ENCODE assay signal across 8 cellular contexts in genomic region chr1:77889240-77889637, GRCh38. TPM values are rescaled to one million over a fixed set of nuclear protein-coding genes. Genes with fewer than 3 reads are reported as not detected.
DNase-seq lines count a peak whose midpoint lies in the region; ATAC-seq, FAIRE-seq and TF ChIP-seq lines count a peak whose summit lies in the region.

No MANE protein-coding gene starts in this region.

- peaks cover 3 to 28% (median 15%) of the 10 kb centered on the region in 4 donors for H3K4me1 Mint-ChIP-seq in CD4-positive, alpha-beta memory T cell
- H3K4me1 Mint-ChIP-seq in astrocyte (ENCODE audit: low read depth, unreplicated experiment), result peaks cover 15% of the 10 kb centered on the region

- intact Hi-C loops in CD4-positive, alpha-beta memory T cell (cut with micrococcal nuclease), result no loop called here

- no peak overlapping the region for H3K27ac Mint-ChIP-seq in CD4-positive, alpha-beta memory T cell
- H3K27ac Mint-ChIP-seq in astrocyte (ENCODE audit: unreplicated experiment), result peak overlapping the region; percentile 60

- H3K9me3 Mint-ChIP-seq in CD4-positive, alpha-beta memory T cell, result peaks cover 0 to 2% (median 0%) of the 10 kb centered on the region in 8 donors
- no peaks in the 10 kb centered on the region for H3K9me3 Mint-ChIP-seq in astrocyte (ENCODE audit: unreplicated experiment)

- H3K4me3 Mint-ChIP-seq in CD4-positive, alpha-beta memory T cell, result peak overlapping the region in 6 of 8 donors; percentile 66 to 78 (median 71)
- peak overlapping the region; percentile 97 for H3K4me3 Mint-ChIP-seq in astrocyte (ENCODE audit: unreplicated experiment)

- no peaks in the 10 kb centered on the region for H3K9me3 ChIP-seq in CD4-positive, alpha-beta memory T cell (ENCODE audit: control insufficient read depth in 1 of 2, low read length in 2 of 2)
- H3K9me3 ChIP-seq in astrocyte (ENCODE audit: insufficient read depth, low read depth, low read length) (no peaks in the 10 kb centered on the region), iPS-15b (ENCODE audit: control insufficient read depth, insufficient read depth, low read length) (no peaks in the 10 kb centered on the region), small intestine (ENCODE audit: control insufficient read depth, low read depth) (no peaks in the 10 kb centered on the region)

- FAIRE-seq in astrocyte (lab: Jason Lieb, UNC) (peak; percentile 37), small intestine (lab: Jason Lieb, UNC) (no peak)

- H3K9ac ChIP-seq in astrocyte (ENCODE audit: low read length) (peak overlapping the region; percentile 100), iPS-15b (ENCODE audit: low read depth, low read length) (peak overlapping the region; percentile 85)

- H3K4me2 ChIP-seq in astrocyte (ENCODE audit: low read length), result peak overlapping the region; percentile 92

- no peak overlapping the region for H2AFZ ChIP-seq in astrocyte (ENCODE audit: low read depth, low read length)

- WGBS in small intestine, 3 donors, result 4 to 7% (median 7%) methylated on average over 9 of the region's 9 CpGs

- H3K4me3 ChIP-seq in CD4-positive, alpha-beta memory T cell (ENCODE audit: low read length in 2 of 2), result no peak overlapping the region
- H3K4me3 ChIP-seq in astrocyte (ENCODE audit: insufficient read depth, low read depth, low read length), result peak overlapping the region; percentile 99
- peak overlapping the region; percentile 88 for H3K4me3 ChIP-seq in iPS-15b (ENCODE audit: low read depth, low read length)
- peak overlapping the region; percentile 52 to 62 for H3K4me3 ChIP-seq in small intestine (ENCODE audit: low read depth in 1 of 2, low read length in 2 of 2)

- peaks cover 9 to 13% of the 10 kb centered on the region in 2 donors for H3K27me3 Mint-ChIP-seq in CD4-positive, alpha-beta memory T cell
- no peaks in the 10 kb centered on the region for H3K27me3 Mint-ChIP-seq in astrocyte (ENCODE audit: low read depth, unreplicated experiment)

- peaks cover 21% of the 10 kb centered on the region for H4K20me1 ChIP-seq in astrocyte (ENCODE audit: insufficient read depth, low read length)

- no peak for TF ChIP-seq CTCF in astrocyte (IDR thresholded peaks at IDR 0.05; ENCODE audit: insufficient read depth, low read depth, low read length)

- POLR2A ChIA-PET in CD4-positive, alpha-beta memory T cell (lab: Charles Lee; ENCODE audit: partially characterized antibody), result no interaction called here

- CTCF ChIA-PET in CD4-positive, alpha-beta memory T cell (lab: Charles Lee; ENCODE audit: partially characterized antibody), result no interaction called here

- H3K27me3 ChIP-seq in CD4-positive, alpha-beta memory T cell (ENCODE audit: insufficient read depth, low read length), result no peaks in the 10 kb centered on the region
- H3K27me3 ChIP-seq in astrocyte (ENCODE audit: insufficient read depth, low read length) (no peaks in the 10 kb centered on the region), iPS-15b (ENCODE audit: control insufficient read depth, insufficient read depth, low read length) (peaks cover 2% of the 10 kb centered on the region), small intestine (ENCODE audit: control insufficient read depth in 2 of 2, insufficient read depth in 2 of 2, low read length in 2 of 2) (no peaks in the 10 kb centered on the region)

- H3K4me1 ChIP-seq in CD4-positive, alpha-beta memory T cell (ENCODE audit: insufficient read depth, low read length), result peaks cover 6% of the 10 kb centered on the region
- H3K4me1 ChIP-seq in astrocyte (ENCODE audit: insufficient read depth, low read length), result peaks cover 14% of the 10 kb centered on the region
- H3K4me1 ChIP-seq in iPS-15b (ENCODE audit: control insufficient read depth, insufficient read depth, low read length), result peaks cover 7% of the 10 kb centered on the region
- H3K4me1 ChIP-seq in small intestine (ENCODE audit: control insufficient read depth in 2 of 2, insufficient read depth in 1 of 2, low read depth in 1 of 2, low read length in 1 of 2), result peaks cover 0 to 2% of the 10 kb centered on the region in 2 donors

- H3K27ac ChIP-seq in CD4-positive, alpha-beta memory T cell (ENCODE audit: low read depth, low read length), result no peak overlapping the region
- peak overlapping the region; percentile 100 for H3K27ac ChIP-seq in astrocyte (ENCODE audit: low read depth, low read length)
- H3K27ac ChIP-seq in small intestine (ENCODE audit: low read depth in 1 of 2, low read length in 1 of 2), result peak overlapping the region in 1 of 2 donors; percentile 61

- ATAC-seq in HG02588 (IDR thresholded peaks at IDR 0.05; ENCODE audit: unreplicated experiment) (peak; percentile 17), GM18909 (IDR thresholded peaks at IDR 0.05; ENCODE audit: poor library complexity, unreplicated experiment) (no peak)

- no peaks in the 10 kb centered on the region for H3K36me3 ChIP-seq in CD4-positive, alpha-beta memory T cell (ENCODE audit: insufficient read depth, low read length)
- peaks cover 11% of the 10 kb centered on the region for H3K36me3 ChIP-seq in astrocyte (ENCODE audit: insufficient read depth, low read length)
- peaks cover 2% of the 10 kb centered on the region for H3K36me3 ChIP-seq in iPS-15b (ENCODE audit: control insufficient read depth, insufficient read depth, low read length)
- H3K36me3 ChIP-seq in small intestine (ENCODE audit: control insufficient read depth in 2 of 2, insufficient read depth in 2 of 2, low read length in 2 of 2), result no peaks in the 10 kb centered on the region

- peaks cover 77% of the 10 kb centered on the region for H3K79me2 ChIP-seq in astrocyte (ENCODE audit: insufficient read depth, low read length)

- H3K36me3 Mint-ChIP-seq in CD4-positive, alpha-beta memory T cell, result peaks cover 0 to 11% of the 10 kb centered on the region in 2 donors
- peaks cover 5% of the 10 kb centered on the region for H3K36me3 Mint-ChIP-seq in astrocyte (ENCODE audit: low read depth, unreplicated experiment)

- no peak for DNase-seq in CD4-positive, alpha-beta memory T cell
- peak; percentile 51 for DNase-seq in astrocyte (ENCODE audit: low read depth)
- no peak for DNase-seq in small intestine
- no peak for DNase-seq in NCI-H2081 (lab: John Stamatoyannopoulos, UW)
- DNase-seq in DMS153 (lab: John Stamatoyannopoulos, UW), result no peak

RNA-seq across cellular contexts. Expression of gene NEXN, which starts 0.8 kb away (rescaled TPM):
- under 1 TPM; 0.47 to 0.67 TPM for total RNA-seq in CD4-positive, alpha-beta memory T cell
- under 1 TPM; 0.31 to 0.57 TPM for polyA plus RNA-seq in CD4-positive, alpha-beta memory T cell
- 37.5 and 39.4 TPM in 2 replicates for total RNA-seq in astrocyte
- 10 to 100 TPM in 1 of 3 donors, 1 to 10 TPM in 2; 4.0 to 11.8 (median 5.9) TPM for polyA plus RNA-seq in small intestine

Comparison
In these comparisons a context has a peak if more than half of its experiments do, and no peak if none do; other contexts are left out.
1. H3K4me3 ChIP-seq: peak in astrocyte (single experiment), iPS-15b (single experiment) and small intestine (2 of 2); none in CD4-positive, alpha-beta memory T cell (0 of 2).
2. RNA of gene NEXN, which starts 0.8 kb away (total RNA-seq): 37.5 to 39.4 TPM in astrocyte; 0.47 to 0.67 TPM in CD4-positive, alpha-beta memory T cell; every median in the first group is over 10 times any median in the second.